ENCODE assay signal across 14 cellular contexts in genomic region chr19:30223866-30224688, GRCh38.
DNase-seq lines count a peak whose midpoint lies in the region; ATAC-seq, FAIRE-seq and TF ChIP-seq lines count a peak whose summit lies in the region.
"Had no signal": no experiment of that assay in that cellular context is flagged by ENCODE, and none has a peak within 500 bp of the region (broad histone marks: within the 10 kb centered on the region; RNA-seq: fewer than 3 reads in every experiment).

No MANE protein-coding gene starts in this region.

- no peak for TF ChIP-seq POLR2A in spleen (IDR thresholded peaks at IDR 0.05)

- H3K4me3 ChIP-seq in spleen (peak overlapping the region in 7 of 8 donors; percentile 32 to 77 (median 53)), osteoblast (ENCODE audit: insufficient read depth, low read length) (no peak overlapping the region), kidney (ENCODE audit: low read length in 2 of 2) (no peak overlapping the region)

- no peak for DNase-seq in activated CD8-positive, alpha-beta T cell treated with anti-CD3 and anti-CD28 coated beads, Interleukin-2, amount 10 ng/mL, durations not matched to agents 7 days and 5 days
- DNase-seq in activated CD8-positive, alpha-beta T cell treated with anti-CD3 and anti-CD28 coated beads for 36 hours, result no peak
- DNase-seq in NCI-H82 (lab: John Stamatoyannopoulos, UW) (peak; percentile 75), glutamatergic neuron (no peak), spleen (no peak), osteoblast (ENCODE audit: insufficient read length, low spot score, missing footprints) (no peak), kidney (no peak)
- DNase-seq: activated CD4-positive, CD25-positive, alpha-beta regulatory T cell treated with anti-CD3 and anti-CD28 coated beads, Interleukin-2, amount 50 U/mL, for 72 hours; activated T-cell treated with anti-CD3 and anti-CD28 coated beads, Interleukin-2, amount 50 U/mL, for 4 hours; HFFc6; left ventricle myocardium superior; NCI-H2171 had no signal

- H3K27ac ChIP-seq in spleen (peak overlapping the region in 1 of 8 donors; percentile 75), osteoblast (ENCODE audit: low read depth, low read length) (no peak overlapping the region), kidney (ENCODE audit: low read depth in 2 of 2, low read length in 2 of 2) (no peak overlapping the region)

- POLR2A ChIA-PET in activated CD8-positive, alpha-beta T cell treated with anti-CD3 and anti-CD28 coated beads, Interleukin-2, amount 10 ng/mL, durations not matched to agents 7 days and 5 days (lab: Charles Lee), result no interaction called here
- POLR2A ChIA-PET in activated CD8-positive, alpha-beta T cell treated with anti-CD3 and anti-CD28 coated beads for 36 hours (lab: Charles Lee), result no interaction called here

- H3K4me1 ChIP-seq in spleen, result peaks cover 5 to 67% (median 41%) of the 10 kb centered on the region in 6 donors
- H3K4me1 ChIP-seq in osteoblast (ENCODE audit: insufficient read depth, low read length), result peaks cover 2% of the 10 kb centered on the region
- peaks cover 0 to 2% of the 10 kb centered on the region in 2 donors for H3K4me1 ChIP-seq in kidney (ENCODE audit: control insufficient read depth in 1 of 2, insufficient read depth in 1 of 2, low read depth in 1 of 2, low read length in 2 of 2)

- H3K9me3 ChIP-seq in spleen, result no peaks in the 10 kb centered on the region
- H3K9me3 ChIP-seq in osteoblast (ENCODE audit: low read depth, low read length), result no peaks in the 10 kb centered on the region
- H3K9me3 ChIP-seq in kidney (ENCODE audit: control insufficient read depth in 1 of 2, low read length in 2 of 2), result no peaks in the 10 kb centered on the region
- H3K9me3 ChIP-seq: testis had no signal

- FAIRE-seq in kidney (lab: Jason Lieb, UNC), result no peak

- no peak overlapping the region for H3K27ac Mint-ChIP-seq in activated CD8-positive, alpha-beta T cell treated with anti-CD3 and anti-CD28 coated beads, Interleukin-2, amount 10 ng/mL, durations not matched to agents 7 days and 5 days
- no peak overlapping the region for H3K27ac Mint-ChIP-seq in activated CD8-positive, alpha-beta T cell treated with anti-CD3 and anti-CD28 coated beads for 36 hours
- H3K27ac Mint-ChIP-seq in glutamatergic neuron (ENCODE audit: unreplicated experiment), result peak overlapping the region; percentile 64
- H3K27ac Mint-ChIP-seq: HFFc6 had no signal

- peaks cover 8% of the 10 kb centered on the region for H3K36me3 Mint-ChIP-seq in activated CD8-positive, alpha-beta T cell treated with anti-CD3 and anti-CD28 coated beads, Interleukin-2, amount 10 ng/mL, durations not matched to agents 7 days and 5 days (ENCODE audit: low read depth)
- H3K36me3 Mint-ChIP-seq in activated CD8-positive, alpha-beta T cell treated with anti-CD3 and anti-CD28 coated beads for 36 hours (ENCODE audit: low read depth), result peaks cover 2% of the 10 kb centered on the region
- H3K36me3 Mint-ChIP-seq in glutamatergic neuron (ENCODE audit: unreplicated experiment), result no peaks in the 10 kb centered on the region

- peak overlapping the region; percentile 39 for H3K4me3 Mint-ChIP-seq in activated CD8-positive, alpha-beta T cell treated with anti-CD3 and anti-CD28 coated beads, Interleukin-2, amount 10 ng/mL, durations not matched to agents 7 days and 5 days
- H3K4me3 Mint-ChIP-seq in activated CD8-positive, alpha-beta T cell treated with anti-CD3 and anti-CD28 coated beads for 36 hours, result no peak overlapping the region
- H3K4me3 Mint-ChIP-seq in glutamatergic neuron (ENCODE audit: unreplicated experiment), result peak overlapping the region; percentile 86

- H3K4me2 ChIP-seq in osteoblast (ENCODE audit: insufficient read depth, low read length), result no peak overlapping the region

- no peaks in the 10 kb centered on the region for H3K79me2 ChIP-seq in osteoblast (ENCODE audit: insufficient read depth, low read length)

- no peaks in the 10 kb centered on the region for H4K20me1 ChIP-seq in osteoblast (ENCODE audit: insufficient read depth, low read length)

- CTCF ChIA-PET in activated CD8-positive, alpha-beta T cell treated with anti-CD3 and anti-CD28 coated beads, Interleukin-2, amount 10 ng/mL, durations not matched to agents 7 days and 5 days (lab: Charles Lee), result interaction anchor here (1.2 kb wide), 1 partner anchor 10 kb away, joined by 5 read pairs; no protein-coding TSS in a partner anchor
- CTCF ChIA-PET in activated CD8-positive, alpha-beta T cell treated with anti-CD3 and anti-CD28 coated beads for 36 hours (lab: Charles Lee), result interaction anchor here (1.0 kb wide), 1 partner anchor 9 kb away, joined by 3 read pairs; no protein-coding TSS in a partner anchor

- no peak overlapping the region for H2AFZ ChIP-seq in osteoblast (ENCODE audit: low read length)

- no peak for TF ChIP-seq CTCF in activated CD8-positive, alpha-beta T cell treated with anti-CD3 and anti-CD28 coated beads for 36 hours (IDR thresholded peaks at IDR 0.05)
- no peak for TF ChIP-seq CTCF in glutamatergic neuron (IDR thresholded peaks at IDR 0.05; ENCODE audit: partially characterized antibody, unreplicated experiment)
- no peak for TF ChIP-seq CTCF in spleen (IDR thresholded peaks at IDR 0.05 in 8 of 11, conservative IDR thresholded peaks at IDR 0.05 in 3 of 11)
- no peak for TF ChIP-seq CTCF in osteoblast (IDR thresholded peaks at IDR 0.05; ENCODE audit: extremely low read depth, low read depth, low read length)
- no peak for TF ChIP-seq CTCF in kidney (IDR thresholded peaks at IDR 0.05; ENCODE audit: borderline replicate concordance, extremely low read depth, insufficient read depth)

- peaks cover 60% of the 10 kb centered on the region for H3K27me3 Mint-ChIP-seq in activated CD8-positive, alpha-beta T cell treated with anti-CD3 and anti-CD28 coated beads, Interleukin-2, amount 10 ng/mL, durations not matched to agents 7 days and 5 days (ENCODE audit: low read depth)
- peaks cover 60% of the 10 kb centered on the region for H3K27me3 Mint-ChIP-seq in activated CD8-positive, alpha-beta T cell treated with anti-CD3 and anti-CD28 coated beads for 36 hours
- H3K27me3 Mint-ChIP-seq in glutamatergic neuron (ENCODE audit: unreplicated experiment), result peaks cover 34% of the 10 kb centered on the region

- no peaks in the 10 kb centered on the region for H3K36me3 ChIP-seq in spleen
- H3K36me3 ChIP-seq in osteoblast (ENCODE audit: insufficient read depth, low read length), result no peaks in the 10 kb centered on the region
- H3K36me3 ChIP-seq in kidney (ENCODE audit: control insufficient read depth in 1 of 2, insufficient read depth in 2 of 2, low read length in 2 of 2), result no peaks in the 10 kb centered on the region

- H3K27me3 ChIP-seq in spleen (replicated peaks in 1 of 7) (peaks cover 0 to 100% (median 80%) of the 10 kb centered on the region in 7 donors), osteoblast (ENCODE audit: insufficient read depth, low read length) (peaks cover 43% of the 10 kb centered on the region)
- H3K27me3 ChIP-seq: testis had no signal

- H3K9me3 Mint-ChIP-seq in activated CD8-positive, alpha-beta T cell treated with anti-CD3 and anti-CD28 coated beads, Interleukin-2, amount 10 ng/mL, durations not matched to agents 7 days and 5 days (ENCODE audit: insufficient read depth), result no peaks in the 10 kb centered on the region
- no peaks in the 10 kb centered on the region for H3K9me3 Mint-ChIP-seq in activated CD8-positive, alpha-beta T cell treated with anti-CD3 and anti-CD28 coated beads for 36 hours
- H3K9me3 Mint-ChIP-seq in glutamatergic neuron (ENCODE audit: unreplicated experiment), result peaks cover 17% of the 10 kb centered on the region
- H3K9me3 Mint-ChIP-seq: activated T-cell treated with anti-CD3 and anti-CD28 coated beads, Interleukin-2, amount 50 U/mL, for 4 hours; HFFc6 had no signal

- H3K4me1 Mint-ChIP-seq in activated CD8-positive, alpha-beta T cell treated with anti-CD3 and anti-CD28 coated beads, Interleukin-2, amount 10 ng/mL, durations not matched to agents 7 days and 5 days (ENCODE audit: low read depth), result peaks cover 31% of the 10 kb centered on the region
- H3K4me1 Mint-ChIP-seq in activated CD8-positive, alpha-beta T cell treated with anti-CD3 and anti-CD28 coated beads for 36 hours (ENCODE audit: low read depth), result peaks cover 20% of the 10 kb centered on the region
- peaks cover 18% of the 10 kb centered on the region for H3K4me1 Mint-ChIP-seq in glutamatergic neuron (ENCODE audit: low read depth, unreplicated experiment)

- ATAC-seq in activated CD8-positive, alpha-beta T cell treated with anti-CD3 and anti-CD28 coated beads, Interleukin-2, amount 10 ng/mL, durations not matched to agents 7 days and 5 days, result no peak
- no peak for ATAC-seq in activated CD8-positive, alpha-beta T cell treated with anti-CD3 and anti-CD28 coated beads for 36 hours
- no peak for ATAC-seq in GM18502 (IDR thresholded peaks at IDR 0.05; ENCODE audit: poor library complexity, unreplicated experiment)
- ATAC-seq: activated T-cell treated with anti-CD3 and anti-CD28 coated beads, Interleukin-2, amount 50 U/mL, for 4 hours had no signal

- 15 to 20% (median 17%) methylated on average over 18 of the region's 18 CpGs for WGBS in spleen, 5 donors

- no peak overlapping the region for H3K9ac ChIP-seq in kidney (ENCODE audit: low read length in 2 of 2)

- intact Hi-C loops in activated CD8-positive, alpha-beta T cell treated with anti-CD3 and anti-CD28 coated beads for 36 hours (cut with micrococcal nuclease), result loop anchor here (10.0 kb wide), 1 partner anchor 431 kb away; no protein-coding TSS in a partner anchor
- intact Hi-C loops in spleen (cut with DNase I; ENCODE audit: low total_unique reads) (loop anchor here (5.0 kb wide), 1 partner anchor 428 kb away; no protein-coding TSS in a partner anchor), kidney (cut with DNase I) (no loop called here)

Comparison
In these comparisons a context has a peak if more than half of its experiments do, and no peak if none do; other contexts are left out.
1. H3K4me3 ChIP-seq: peak in spleen (7 of 8); none in osteoblast (single experiment) and kidney (0 of 2).